In genomic region chr22:44658371-44658953, GRCh38 we compare ENCODE assay signal across 10 cellular contexts. TPM values are rescaled to one million over a fixed set of nuclear protein-coding genes. Genes with fewer than 3 reads are reported as not detected.
DNase-seq lines count a peak whose midpoint lies in the region; ATAC-seq, FAIRE-seq and TF ChIP-seq lines count a peak whose summit lies in the region.
"Had no signal": no experiment of that assay in that cellular context is flagged by ENCODE, and none has a peak within 500 bp of the region (broad histone marks: within the 10 kb centered on the region; RNA-seq: fewer than 3 reads in every experiment).

No MANE protein-coding gene starts in this region.

- H3K4me2 ChIP-seq in PC-9: no peak overlapping the region

- CTCF ChIA-PET in PC-9 (lab: Charles Lee): no interaction called here

- H3K4me3 ChIP-seq in PC-9: no peak overlapping the region
- H3K4me3 ChIP-seq: cardiac muscle cell had no signal

- intact Hi-C loops in head of caudate nucleus (cut with DNase I): no loop called here
- intact Hi-C loops in PC-9 (cut with micrococcal nuclease; ENCODE audit: unreplicated experiment): no loop called here

- no peaks in the 10 kb centered on the region for H3F3A ChIP-seq in PC-9 (ENCODE audit: insufficient read depth, low read depth)

- H3K27me3 ChIP-seq in PC-9 (ENCODE audit: insufficient read depth, low read depth): peaks cover 43% of the 10 kb centered on the region
- H3K27me3 ChIP-seq: cardiac muscle cell had no signal

- BruUV-seq in PC-9 (replicated peaks; lab: Mats Ljungman, UMichigan): no TSS peak

- no peak for FAIRE-seq in GM12891 (lab: Jason Lieb, UNC)
- FAIRE-seq: TTC549 had no signal

- POLR2A ChIA-PET in PC-9 (lab: Charles Lee; ENCODE audit: unreplicated experiment): no interaction called here

- ATAC-seq in GM21576 (IDR thresholded peaks at IDR 0.05; ENCODE audit: unreplicated experiment): no peak
- ATAC-seq in HG03139 (IDR thresholded peaks at IDR 0.05; ENCODE audit: unreplicated experiment): no peak

- no peaks in the 10 kb centered on the region for H4K20me1 ChIP-seq in PC-9 (ENCODE audit: insufficient read depth)

- no peaks in the 10 kb centered on the region for H3K9me3 ChIP-seq in PC-9 (ENCODE audit: insufficient read depth, low read depth)

- DNase-seq in ELF-1 (ENCODE audit: low read depth, low spot score): peak; percentile 64
- peak; percentile 67 for DNase-seq in amniotic epithelial cell (ENCODE audit: low read depth)
- peak in 27 of 42 donors; percentile 9 to 78 (median 54) for DNase-seq in head of caudate nucleus
- peak; percentile 45 for DNase-seq in putamen (ENCODE audit: low spot score)
- DNase-seq in PC-9: no peak
- no peak for DNase-seq in GM12891 (ENCODE audit: insufficient read length, low spot score)

- no peaks in the 10 kb centered on the region for H3K79me2 ChIP-seq in PC-9 (ENCODE audit: low read depth)

- no peaks in the 10 kb centered on the region for H3K4me1 ChIP-seq in PC-9 (replicated peaks; ENCODE audit: insufficient read depth)

- no peak overlapping the region for H3K27ac ChIP-seq in PC-9
- H3K27ac ChIP-seq: cardiac muscle cell had no signal

- H3K36me3 ChIP-seq in PC-9 (ENCODE audit: low read depth): no peaks in the 10 kb centered on the region
- H3K36me3 ChIP-seq: cardiac muscle cell had no signal

- no peak overlapping the region for H2AFZ ChIP-seq in PC-9

- TF ChIP-seq CTCF in PC-9 (conservative IDR thresholded peaks at IDR 0.05): no peak

- H3K9me2 ChIP-seq in PC-9 (ENCODE audit: insufficient read depth): no peaks in the 10 kb centered on the region

- no peak for TF ChIP-seq POLR2A in GM12891 (IDR thresholded peaks at IDR 0.05; ENCODE audit: low read depth, low read length)

TF ChIP-seq in GM12891, 5 proteins besides CTCF, POLR2A, EP300 and RAD21:
- TF ChIP-seq TAF1 (IDR thresholded peaks at IDR 0.05; ENCODE audit: low read depth, low read length): no peak
- no peak for TF ChIP-seq POU2F2 (IDR thresholded peaks at IDR 0.05; ENCODE audit: low read depth, low read length)

RNA-seq across cellular contexts. Expression of gene PRR5, which starts 43.5 kb away (rescaled TPM):
- total RNA-seq in PC-9 (2021): 22.1 and 27.3 TPM in 2 replicates
- 0.21 TPM for polyA plus RNA-seq in GM12891 (2012; ENCODE audit: low read depth, missing spikeins)

Comparison
In these comparisons a context has a peak if more than half of its experiments do, and no peak if none do; other contexts are left out.
1. DNase-seq: peak in ELF-1 (single experiment), amniotic epithelial cell (single experiment), head of caudate nucleus (27 of 42) and putamen (single experiment); none in PC-9 (0 of 2) and GM12891 (single experiment).